ENCODE assay signal across 2 cellular contexts in genomic region chr2:67213270-67213670, GRCh38.
TF ChIP-seq lines count a peak whose summit lies in the region.

No MANE protein-coding gene starts in this region.

TF ChIP-seq in GM23338, 12 proteins besides CTCF, POLR2A, EP300 and RAD21 (continued from another document):
- no peak for TF ChIP-seq REST (IDR thresholded peaks at IDR 0.05; ENCODE audit: unreplicated experiment)
- TF ChIP-seq ZNF462 (CRISPR knock-in tag; IDR thresholded peaks at IDR 0.05) = no peak
- no peak for TF ChIP-seq EZH2 (IDR thresholded peaks at IDR 0.05; ENCODE audit: low read depth, unreplicated experiment)
- TF ChIP-seq CREB1 (CRISPR knock-in tag; IDR thresholded peaks at IDR 0.05; ENCODE audit: low read depth) = no peak
- TF ChIP-seq ZNF331 (CRISPR knock-in tag; IDR thresholded peaks at IDR 0.05; ENCODE audit: low read depth) = no peak

TF ChIP-seq in WTC11, 78 proteins besides CTCF, POLR2A, EP300 and RAD21 (continued from another document):
- TF ChIP-seq, protein P1, sequence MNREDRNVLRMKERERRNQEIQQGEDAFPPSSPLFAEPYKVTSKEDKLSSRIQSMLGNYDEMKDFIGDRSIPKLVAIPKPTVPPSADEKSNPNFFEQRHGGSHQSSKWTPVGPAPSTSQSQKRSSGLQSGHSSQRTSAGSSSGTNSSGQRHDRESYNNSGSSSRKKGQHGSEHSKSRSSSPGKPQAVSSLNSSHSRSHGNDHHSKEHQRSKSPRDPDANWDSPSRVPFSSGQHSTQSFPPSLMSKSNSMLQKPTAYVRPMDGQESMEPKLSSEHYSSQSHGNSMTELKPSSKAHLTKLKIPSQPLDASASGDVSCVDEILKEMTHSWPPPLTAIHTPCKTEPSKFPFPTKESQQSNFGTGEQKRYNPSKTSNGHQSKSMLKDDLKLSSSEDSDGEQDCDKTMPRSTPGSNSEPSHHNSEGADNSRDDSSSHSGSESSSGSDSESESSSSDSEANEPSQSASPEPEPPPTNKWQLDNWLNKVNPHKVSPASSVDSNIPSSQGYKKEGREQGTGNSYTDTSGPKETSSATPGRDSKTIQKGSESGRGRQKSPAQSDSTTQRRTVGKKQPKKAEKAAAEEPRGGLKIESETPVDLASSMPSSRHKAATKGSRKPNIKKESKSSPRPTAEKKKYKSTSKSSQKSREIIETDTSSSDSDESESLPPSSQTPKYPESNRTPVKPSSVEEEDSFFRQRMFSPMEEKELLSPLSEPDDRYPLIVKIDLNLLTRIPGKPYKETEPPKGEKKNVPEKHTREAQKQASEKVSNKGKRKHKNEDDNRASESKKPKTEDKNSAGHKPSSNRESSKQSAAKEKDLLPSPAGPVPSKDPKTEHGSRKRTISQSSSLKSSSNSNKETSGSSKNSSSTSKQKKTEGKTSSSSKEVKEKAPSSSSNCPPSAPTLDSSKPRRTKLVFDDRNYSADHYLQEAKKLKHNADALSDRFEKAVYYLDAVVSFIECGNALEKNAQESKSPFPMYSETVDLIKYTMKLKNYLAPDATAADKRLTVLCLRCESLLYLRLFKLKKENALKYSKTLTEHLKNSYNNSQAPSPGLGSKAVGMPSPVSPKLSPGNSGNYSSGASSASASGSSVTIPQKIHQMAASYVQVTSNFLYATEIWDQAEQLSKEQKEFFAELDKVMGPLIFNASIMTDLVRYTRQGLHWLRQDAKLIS (CRISPR knock-in tag; IDR thresholded peaks at IDR 0.05; ENCODE audit: borderline replicate concordance) = no peak
- TF ChIP-seq, protein P2, sequence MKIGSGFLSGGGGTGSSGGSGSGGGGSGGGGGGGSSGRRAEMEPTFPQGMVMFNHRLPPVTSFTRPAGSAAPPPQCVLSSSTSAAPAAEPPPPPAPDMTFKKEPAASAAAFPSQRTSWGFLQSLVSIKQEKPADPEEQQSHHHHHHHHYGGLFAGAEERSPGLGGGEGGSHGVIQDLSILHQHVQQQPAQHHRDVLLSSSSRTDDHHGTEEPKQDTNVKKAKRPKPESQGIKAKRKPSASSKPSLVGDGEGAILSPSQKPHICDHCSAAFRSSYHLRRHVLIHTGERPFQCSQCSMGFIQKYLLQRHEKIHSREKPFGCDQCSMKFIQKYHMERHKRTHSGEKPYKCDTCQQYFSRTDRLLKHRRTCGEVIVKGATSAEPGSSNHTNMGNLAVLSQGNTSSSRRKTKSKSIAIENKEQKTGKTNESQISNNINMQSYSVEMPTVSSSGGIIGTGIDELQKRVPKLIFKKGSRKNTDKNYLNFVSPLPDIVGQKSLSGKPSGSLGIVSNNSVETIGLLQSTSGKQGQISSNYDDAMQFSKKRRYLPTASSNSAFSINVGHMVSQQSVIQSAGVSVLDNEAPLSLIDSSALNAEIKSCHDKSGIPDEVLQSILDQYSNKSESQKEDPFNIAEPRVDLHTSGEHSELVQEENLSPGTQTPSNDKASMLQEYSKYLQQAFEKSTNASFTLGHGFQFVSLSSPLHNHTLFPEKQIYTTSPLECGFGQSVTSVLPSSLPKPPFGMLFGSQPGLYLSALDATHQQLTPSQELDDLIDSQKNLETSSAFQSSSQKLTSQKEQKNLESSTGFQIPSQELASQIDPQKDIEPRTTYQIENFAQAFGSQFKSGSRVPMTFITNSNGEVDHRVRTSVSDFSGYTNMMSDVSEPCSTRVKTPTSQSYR (CRISPR knock-in tag; IDR thresholded peaks at IDR 0.05) = no peak
- TF ChIP-seq MYBL2 (CRISPR knock-in tag; IDR thresholded peaks at IDR 0.05) (no peak), ATF6 (CRISPR knock-in tag; IDR thresholded peaks at IDR 0.05) (no peak), ATF1 (CRISPR knock-in tag; IDR thresholded peaks at IDR 0.05) (no peak)
- TF ChIP-seq, protein P3, sequence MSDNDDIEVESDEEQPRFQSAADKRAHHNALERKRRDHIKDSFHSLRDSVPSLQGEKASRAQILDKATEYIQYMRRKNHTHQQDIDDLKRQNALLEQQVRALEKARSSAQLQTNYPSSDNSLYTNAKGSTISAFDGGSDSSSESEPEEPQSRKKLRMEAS (CRISPR knock-in tag; IDR thresholded peaks at IDR 0.05) = no peak
